Comparison of ENCODE assay signal across 10 cellular contexts in genomic region chr5:10442581-10442980, GRCh38. TPM values are rescaled to one million over a fixed set of nuclear protein-coding genes. Genes with fewer than 3 reads are reported as not detected.
A peak's percentile ranks its signal among the peaks of the same experiment; 100 is the strongest.
DNase-seq lines count a peak whose midpoint lies in the region; ATAC-seq and TF ChIP-seq lines count a peak whose summit lies in the region.
"Had no signal": no experiment of that assay in that cellular context is flagged by ENCODE, and none has a peak within 500 bp of the region (broad histone marks: within the 10 kb centered on the region; RNA-seq: fewer than 3 reads in every experiment).

No MANE protein-coding gene starts in this region.

- intact Hi-C loops in left cardiac atrium (cut with DNase I) = no loop called here

- no peak for DNase-seq in activated CD4-positive, alpha-beta T cell treated with anti-CD3 and anti-CD28 coated beads, Interleukin-2, amount 10 ng/mL, durations not matched to agents 7 days and 5 days
- no peak for DNase-seq in activated CD4-positive, alpha-beta T cell treated with anti-CD3 and anti-CD28 coated beads, Interleukin-2, amount 50 U/mL, for 4 hours
- DNase-seq in T-helper 17 cell (no peak), left cardiac atrium (no peak), NCI-H2029 treated with DMSO at 0.1 percent for 48 hours (lab: John Stamatoyannopoulos, UW) (no peak)
- DNase-seq in stimulated activated naive CD8-positive, alpha-beta T cell treated with anti-CD3 and anti-CD28 coated beads, Interleukin-15, amount 100 ng/mL, for 72 hours = no peak
- DNase-seq: effector CD4-positive, alpha-beta T cell; GOT3 had no signal

- ATAC-seq in T-helper 17 cell = no peak
- peak; percentile 32 to 37 for ATAC-seq in left cardiac atrium
- no peak for ATAC-seq in stimulated activated naive CD8-positive, alpha-beta T cell treated with anti-CD3 and anti-CD28 coated beads, Interleukin-15, amount 100 ng/mL, for 72 hours
- no peak for ATAC-seq in HG03139 (IDR thresholded peaks at IDR 0.05; ENCODE audit: unreplicated experiment)
- no peak for ATAC-seq in GM18505 (IDR thresholded peaks at IDR 0.05; ENCODE audit: unreplicated experiment)

- POLR2A ChIA-PET in activated CD4-positive, alpha-beta T cell treated with anti-CD3 and anti-CD28 coated beads, Interleukin-2, amount 10 ng/mL, durations not matched to agents 7 days and 5 days (lab: Charles Lee) = no interaction called here

- peaks cover 49% of the 10 kb centered on the region for H3K4me1 Mint-ChIP-seq in activated CD4-positive, alpha-beta T cell treated with anti-CD3 and anti-CD28 coated beads, Interleukin-2, amount 10 ng/mL, durations not matched to agents 7 days and 5 days
- peaks cover 45% of the 10 kb centered on the region for H3K4me1 Mint-ChIP-seq in T-helper 17 cell
- H3K4me1 Mint-ChIP-seq in stimulated activated naive CD8-positive, alpha-beta T cell treated with anti-CD3 and anti-CD28 coated beads, Interleukin-15, amount 100 ng/mL, for 72 hours = peaks cover 47% of the 10 kb centered on the region

- H3K4me3 Mint-ChIP-seq in activated CD4-positive, alpha-beta T cell treated with anti-CD3 and anti-CD28 coated beads, Interleukin-2, amount 10 ng/mL, durations not matched to agents 7 days and 5 days = peak overlapping the region; percentile 78
- H3K4me3 Mint-ChIP-seq in T-helper 17 cell = peak overlapping the region; percentile 92
- H3K4me3 Mint-ChIP-seq in stimulated activated naive CD8-positive, alpha-beta T cell treated with anti-CD3 and anti-CD28 coated beads, Interleukin-15, amount 100 ng/mL, for 72 hours = peak overlapping the region; percentile 80 to 87

- H3K27me3 Mint-ChIP-seq in activated CD4-positive, alpha-beta T cell treated with anti-CD3 and anti-CD28 coated beads, Interleukin-2, amount 10 ng/mL, durations not matched to agents 7 days and 5 days = peaks cover 10% of the 10 kb centered on the region
- no peaks in the 10 kb centered on the region for H3K27me3 Mint-ChIP-seq in T-helper 17 cell
- H3K27me3 Mint-ChIP-seq in stimulated activated naive CD8-positive, alpha-beta T cell treated with anti-CD3 and anti-CD28 coated beads, Interleukin-15, amount 100 ng/mL, for 72 hours = peaks cover 16% of the 10 kb centered on the region

- H3K9me3 ChIP-seq in T-helper 17 cell (ENCODE audit: control insufficient read depth, low read length, poor library complexity, severe bottlenecking) = no peaks in the 10 kb centered on the region

- H3K9me3 Mint-ChIP-seq in activated CD4-positive, alpha-beta T cell treated with anti-CD3 and anti-CD28 coated beads, Interleukin-2, amount 10 ng/mL, durations not matched to agents 7 days and 5 days = peaks cover 12% of the 10 kb centered on the region
- H3K9me3 Mint-ChIP-seq in stimulated activated naive CD8-positive, alpha-beta T cell treated with anti-CD3 and anti-CD28 coated beads, Interleukin-15, amount 100 ng/mL, for 72 hours = peaks cover 0 to 4% of the 10 kb centered on the region in 2 donors

- H3K27ac Mint-ChIP-seq in activated CD4-positive, alpha-beta T cell treated with anti-CD3 and anti-CD28 coated beads, Interleukin-2, amount 10 ng/mL, durations not matched to agents 7 days and 5 days = no peak overlapping the region
- peak overlapping the region; percentile 14 for H3K27ac Mint-ChIP-seq in T-helper 17 cell
- no peak overlapping the region for H3K27ac Mint-ChIP-seq in stimulated activated naive CD8-positive, alpha-beta T cell treated with anti-CD3 and anti-CD28 coated beads, Interleukin-15, amount 100 ng/mL, for 72 hours

- no peak for TF ChIP-seq POLR2A in GM18505 (IDR thresholded peaks at IDR 0.05; ENCODE audit: borderline replicate concordance, extremely low read depth, insufficient read depth, insufficient read length)

- CTCF ChIA-PET in activated CD4-positive, alpha-beta T cell treated with anti-CD3 and anti-CD28 coated beads, Interleukin-2, amount 10 ng/mL, durations not matched to agents 7 days and 5 days (lab: Charles Lee) = interaction anchor here (0.8 to 1.2 kb wide), 3 partner anchors 10 to 247 kb away, joined by 3 to 4 read pairs (median 4); no protein-coding TSS in a partner anchor

- H3K36me3 Mint-ChIP-seq in activated CD4-positive, alpha-beta T cell treated with anti-CD3 and anti-CD28 coated beads, Interleukin-2, amount 10 ng/mL, durations not matched to agents 7 days and 5 days (ENCODE audit: low read depth) = peaks cover 37% of the 10 kb centered on the region
- H3K36me3 Mint-ChIP-seq in T-helper 17 cell (ENCODE audit: low read depth) = no peaks in the 10 kb centered on the region

RNA-seq across cellular contexts. Expression of gene ROPN1L, which starts 0.9 kb away (rescaled TPM):
- 1 to 10 TPM; 3.1 to 4.1 TPM for total RNA-seq in activated CD4-positive, alpha-beta T cell treated with anti-CD3 and anti-CD28 coated beads, Interleukin-2, amount 10 ng/mL, durations not matched to agents 7 days and 5 days
- 1 to 10 TPM; 4.7 to 5.3 TPM for total RNA-seq in T-helper 17 cell
- 1 to 10 TPM in 1 of 2 donors, under 1 TPM in 1; 0.31 to 1.0 TPM for total RNA-seq in left cardiac atrium

Comparison
In these comparisons a context has a peak if more than half of its experiments do, and no peak if none do; other contexts are left out.
1. ATAC-seq: peak in left cardiac atrium (2 of 2); none in T-helper 17 cell (single experiment), stimulated activated naive CD8-positive, alpha-beta T cell treated with anti-CD3 and anti-CD28 coated beads, Interleukin-15, amount 100 ng/mL, for 72 hours (single experiment), HG03139 (single experiment) and GM18505 (single experiment).
2. Peak in every context shown above with its lines, with median percentiles within 50 percentile points of each other: H3K4me3 Mint-ChIP-seq.